25 cellular contexts compared by ENCODE assay signal in genomic region chr16:74322301-74322710, GRCh38. TPM values are rescaled to one million over a fixed set of nuclear protein-coding genes. Genes with fewer than 3 reads are reported as not detected.
DNase-seq lines count a peak whose midpoint lies in the region; ATAC-seq, FAIRE-seq and TF ChIP-seq lines count a peak whose summit lies in the region.
"Had no signal": no experiment of that assay in that cellular context is flagged by ENCODE, and none has a peak within 500 bp of the region (broad histone marks: within the 10 kb centered on the region; RNA-seq: fewer than 3 reads in every experiment).

No MANE protein-coding gene starts in this region.

- H3K27me3 ChIP-seq in heart right ventricle (no peaks in the 10 kb centered on the region), transverse colon (no peaks in the 10 kb centered on the region)
- H3K27me3 ChIP-seq: thyroid gland had no signal

- no peak overlapping the region for H3K4me3 ChIP-seq in heart right ventricle
- no peak overlapping the region for H3K4me3 ChIP-seq in mucosa of descending colon
- no peak overlapping the region for H3K4me3 ChIP-seq in transverse colon
- H3K4me3 ChIP-seq: skin epidermis, thyroid gland had no signal

- 34 to 36% methylated on average over 7 of the region's 7 CpGs for WGBS in heart right ventricle, 2 donors
- 48 to 54% methylated on average over 2 to 7 of the region's 7 CpGs for WGBS in transverse colon (ENCODE audit: low coverage in 1 of 2), 2 donors

- H3K9me3 Mint-ChIP-seq in activated T-cell treated with anti-CD3 and anti-CD28 coated beads, Interleukin-2, amount 50 U/mL, for 24 hours, result no peaks in the 10 kb centered on the region
- H3K9me3 Mint-ChIP-seq in activated T-cell treated with anti-CD3 and anti-CD28 coated beads, Interleukin-2, amount 50 U/mL, for 4 hours, result no peaks in the 10 kb centered on the region
- H3K9me3 Mint-ChIP-seq: dendritic cell treated with granulocyte-macrophage colony-stimulating factor and Interleukin-4, amounts not matched to agents 40 ng/mL and 50 ng/mL, for 4 days; naive thymus-derived CD8-positive, alpha-beta T cell had no signal

- intact Hi-C loops in heart right ventricle (cut with DNase I) (loop anchor here in 1 of 10 donors (10.0 kb wide), 1 partner anchor 112 kb away; no protein-coding TSS in a partner anchor), mucosa of descending colon (cut with DNase I, micrococcal nuclease) (no loop called here), transverse colon (cut with DNase I; ENCODE audit: low total_unique reads) (no loop called here)

- TF ChIP-seq CTCF in heart right ventricle (IDR thresholded peaks at IDR 0.05) (no peak), mucosa of descending colon (IDR thresholded peaks at IDR 0.05) (no peak), transverse colon (IDR thresholded peaks at IDR 0.05) (no peak)

- peak overlapping the region; percentile 32 to 92 (median 82) for H3K27ac ChIP-seq in heart right ventricle
- peak overlapping the region in 3 of 4 donors; percentile 39 to 47 (median 42) for H3K27ac ChIP-seq in transverse colon
- H3K27ac ChIP-seq: KMS-11 had no signal

- peaks cover 44% of the 10 kb centered on the region for H3K36me3 Mint-ChIP-seq in activated T-cell treated with anti-CD3 and anti-CD28 coated beads, Interleukin-2, amount 50 U/mL, for 24 hours (ENCODE audit: low read depth)
- H3K36me3 Mint-ChIP-seq in activated T-cell treated with anti-CD3 and anti-CD28 coated beads, Interleukin-2, amount 50 U/mL, for 4 hours (ENCODE audit: insufficient read depth), result peaks cover 15% of the 10 kb centered on the region

- no peaks in the 10 kb centered on the region for H3K27me3 Mint-ChIP-seq in activated T-cell treated with anti-CD3 and anti-CD28 coated beads, Interleukin-2, amount 50 U/mL, for 24 hours
- no peaks in the 10 kb centered on the region for H3K27me3 Mint-ChIP-seq in activated T-cell treated with anti-CD3 and anti-CD28 coated beads, Interleukin-2, amount 50 U/mL, for 4 hours (ENCODE audit: low read depth)
- H3K27me3 Mint-ChIP-seq: dendritic cell treated with granulocyte-macrophage colony-stimulating factor and Interleukin-4, amounts not matched to agents 40 ng/mL and 50 ng/mL, for 4 days; naive thymus-derived CD8-positive, alpha-beta T cell had no signal

- peak overlapping the region; percentile 40 for H3K27ac Mint-ChIP-seq in activated T-cell treated with anti-CD3 and anti-CD28 coated beads, Interleukin-2, amount 50 U/mL, for 24 hours
- H3K27ac Mint-ChIP-seq: dendritic cell treated with granulocyte-macrophage colony-stimulating factor and Interleukin-4, amounts not matched to agents 40 ng/mL and 50 ng/mL, for 4 days had no signal

- ATAC-seq in activated T-cell treated with anti-CD3 and anti-CD28 coated beads, Interleukin-2, amount 50 U/mL, for 4 hours, result no peak
- peak; percentile 65 to 88 (median 82) for ATAC-seq in heart right ventricle
- ATAC-seq in mucosa of descending colon, result peak; percentile 80
- ATAC-seq: naive thymus-derived CD8-positive, alpha-beta T cell; SK-N-SH treated with all-trans-retinoic acid at 6 μM for 48 hours had no signal

- in situ Hi-C loops in transverse colon (cut with MboI; ENCODE audit: low pct_ligation_motif_present in 1 of 4, low pct_unique_long_range_greater_than_20kb in 1 of 4, low sequenced_read_pairs in 3 of 4), result loop anchor here in 2 of 4 donors (25.0 kb wide), 2 partner anchors 290 to 315 kb away; partner anchors contain the start of gene GLG1 (in 1 of the 2)

- no peak for FAIRE-seq in frontal cortex (lab: Jason Lieb, UNC)
- FAIRE-seq: GM19239, HTR-8/SVneo had no signal

- peaks cover 12 to 39% (median 30%) of the 10 kb centered on the region in 9 donors for H3K4me1 ChIP-seq in heart right ventricle
- peaks cover 9% of the 10 kb centered on the region for H3K4me1 ChIP-seq in mucosa of descending colon (ENCODE audit: low read depth)
- H3K4me1 ChIP-seq in transverse colon, result peaks cover 0 to 21% (median 0%) of the 10 kb centered on the region in 4 donors

- H3K36me3 ChIP-seq in heart right ventricle (peaks cover 0 to 30% (median 4%) of the 10 kb centered on the region in 9 donors), mucosa of descending colon (ENCODE audit: low read depth) (no peaks in the 10 kb centered on the region), transverse colon (peaks cover 0 to 8% (median 0%) of the 10 kb centered on the region in 4 donors)

- H3K9me3 ChIP-seq in heart right ventricle, result no peaks in the 10 kb centered on the region
- H3K9me3 ChIP-seq in mucosa of descending colon, result no peaks in the 10 kb centered on the region
- H3K9me3 ChIP-seq in transverse colon, result no peaks in the 10 kb centered on the region
- H3K9me3 ChIP-seq: thyroid gland had no signal

- peaks cover 2% of the 10 kb centered on the region for H3K4me1 Mint-ChIP-seq in activated T-cell treated with anti-CD3 and anti-CD28 coated beads, Interleukin-2, amount 50 U/mL, for 24 hours (ENCODE audit: low read depth)
- no peaks in the 10 kb centered on the region for H3K4me1 Mint-ChIP-seq in activated T-cell treated with anti-CD3 and anti-CD28 coated beads, Interleukin-2, amount 50 U/mL, for 4 hours (ENCODE audit: low read depth)

- no peak for TF ChIP-seq EP300 in transverse colon (IDR thresholded peaks at IDR 0.05; ENCODE audit: low read depth)

- no peak overlapping the region for H3K4me3 Mint-ChIP-seq in activated T-cell treated with anti-CD3 and anti-CD28 coated beads, Interleukin-2, amount 50 U/mL, for 24 hours
- no peak overlapping the region for H3K4me3 Mint-ChIP-seq in activated T-cell treated with anti-CD3 and anti-CD28 coated beads, Interleukin-2, amount 50 U/mL, for 4 hours
- H3K4me3 Mint-ChIP-seq: dendritic cell treated with granulocyte-macrophage colony-stimulating factor and Interleukin-4, amounts not matched to agents 40 ng/mL and 50 ng/mL, for 4 days; naive thymus-derived CD8-positive, alpha-beta T cell had no signal

- DNase-seq in activated T-cell treated with anti-CD3 and anti-CD28 coated beads, Interleukin-2, amount 50 U/mL, for 24 hours, result no peak
- no peak for DNase-seq in activated T-cell treated with anti-CD3 and anti-CD28 coated beads, Interleukin-2, amount 50 U/mL, for 4 hours
- DNase-seq in heart right ventricle, result peak in 1 of 2 donors; percentile 56
- DNase-seq in mucosa of descending colon, result peak in 1 of 3 donors; percentile 28
- DNase-seq in transverse colon, result no peak
- DNase-seq in NCI-H1048 (lab: John Stamatoyannopoulos, UW), result no peak
- DNase-seq in NCI-H345 (lab: John Stamatoyannopoulos, UW), result no peak
- DNase-seq in frontal cortex (ENCODE audit: low spot score in 2 of 2), result no peak
- DNase-seq: 8988T; activated CD4-positive, alpha-beta T cell treated with anti-CD3 and anti-CD28 coated beads, Interleukin-2, amount 50 U/mL, for 4 hours; activated effector memory CD4-positive, alpha-beta T cell treated with anti-CD3 and anti-CD28 coated beads, Interleukin-2, amount 50 U/mL, for 16 hours; islet precursor cell; mesendoderm; naive thymus-derived CD8-positive, alpha-beta T cell; NCI-H2171; NCI-H69; RPMI8226; stimulated activated naive CD4-positive, alpha-beta T cell; thyroid gland had no signal

- TF ChIP-seq POLR2A in transverse colon (IDR thresholded peaks at IDR 0.05), result no peak

RNA-seq across cellular contexts. Expression of gene PSMD7, which starts 25.7 kb away (rescaled TPM):
- 100 to 1,000 TPM; 214 to 218 (median 217) TPM for total RNA-seq in activated T-cell treated with anti-CD3 and anti-CD28 coated beads, Interleukin-2, amount 50 U/mL, for 4 hours
- total RNA-seq in heart right ventricle, result 100 to 1,000 TPM; 120 to 172 (median 136) TPM
- polyA plus RNA-seq in heart right ventricle, result 100 to 1,000 TPM in 1 of 2 donors, 10 to 100 TPM in 1; 91.9 to 127 TPM
- 10 to 100 TPM; 66.3 to 96.7 (median 83.7) TPM for total RNA-seq in mucosa of descending colon
- 100 to 1,000 TPM in 1 of 4 donors, 10 to 100 TPM in 3; 32.2 to 145 (median 53.6) TPM for total RNA-seq in transverse colon
- 38.7 TPM for total RNA-seq in frontal cortex

RNA-seq across cellular contexts. Expression of gene NPIPB15, which starts 53.8 kb away (rescaled TPM):
- 1 to 10 TPM in 2 of 3 donors, not detected in 1; 1.4 to 2.7 TPM for total RNA-seq in activated T-cell treated with anti-CD3 and anti-CD28 coated beads, Interleukin-2, amount 50 U/mL, for 4 hours
- total RNA-seq in heart right ventricle (1 to 10 TPM in 6 of 10 donors, under 1 TPM in 2, not detected in 2; 0.49 to 2.1 (median 1.4) TPM), mucosa of descending colon (10 to 100 TPM in 2 of 3 donors, under 1 TPM in 1; 0.80 to 36.1 (median 17.5) TPM), transverse colon (10 to 100 TPM in 2 of 4 donors, 1 to 10 TPM in 1, not detected in 1; 7.2 to 85.2 (median 36.3) TPM), frontal cortex (0.41 TPM)
- 10 to 100 TPM in 1 of 2 donors, 1 to 10 TPM in 1; 3.8 to 14.9 TPM for polyA plus RNA-seq in heart right ventricle

Comparison
In these comparisons a context has a peak if more than half of its experiments do, and no peak if none do; other contexts are left out.
1. ATAC-seq: peak in heart right ventricle (8 of 8) and mucosa of descending colon (single experiment); none in activated T-cell treated with anti-CD3 and anti-CD28 coated beads, Interleukin-2, amount 50 U/mL, for 4 hours (0 of 2).